In the genomic region with DNA sequence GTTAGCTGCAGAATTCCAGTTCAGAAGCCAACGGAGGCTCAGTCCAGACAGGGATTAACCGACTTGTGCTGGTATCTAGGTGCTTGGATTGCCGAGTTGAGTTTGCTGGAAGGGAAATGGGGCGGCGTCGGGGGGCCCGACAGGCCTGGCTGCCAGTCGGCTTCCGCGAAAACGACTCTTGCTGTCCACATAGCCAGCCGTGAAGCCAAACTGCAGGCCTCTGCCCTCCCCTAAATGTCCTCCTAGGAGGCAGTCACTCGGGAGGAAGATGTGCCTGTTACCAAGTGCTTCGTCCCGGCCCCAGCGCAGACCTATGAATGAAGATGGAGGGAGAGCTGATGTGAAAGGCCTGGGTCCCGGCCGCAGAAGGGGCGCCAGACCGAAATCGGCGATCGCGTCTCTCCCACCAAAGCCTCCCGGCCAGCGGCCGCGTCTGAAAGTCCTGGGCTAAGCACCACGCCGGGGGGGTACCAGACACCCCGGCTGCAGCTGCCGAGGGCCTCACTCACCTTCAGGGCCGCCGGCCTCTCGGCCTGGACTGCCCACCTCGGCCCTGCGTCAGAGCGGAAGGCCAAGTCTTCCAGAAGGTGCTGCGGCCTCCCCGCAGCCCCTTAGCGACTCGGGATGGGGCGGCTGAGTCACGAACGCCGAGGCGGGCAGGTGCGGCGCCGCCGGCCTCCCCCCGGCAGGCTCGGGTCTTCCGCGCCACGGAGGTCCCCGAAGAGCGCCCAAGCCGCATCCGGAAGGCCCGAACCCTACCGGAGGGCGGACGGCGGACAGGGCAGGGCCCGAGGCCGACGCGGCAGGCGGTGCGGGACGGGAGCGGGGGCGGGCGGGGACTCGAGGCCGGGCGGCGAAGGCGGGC, we compare ENCODE assay signal across 8 cellular contexts.
A peak's percentile ranks its signal among the peaks of the same experiment; 100 is the strongest.
DNase-seq lines count a peak whose midpoint lies in the region; ATAC-seq and TF ChIP-seq lines count a peak whose summit lies in the region.

No MANE protein-coding gene starts in this region.

- peak overlapping the region; percentile 94 for H3K4me3 Mint-ChIP-seq in memory B cell

- ATAC-seq in HG03159 (IDR thresholded peaks at IDR 0.05; ENCODE audit: unreplicated experiment) (peak; percentile 3), memory B cell (ENCODE audit: low read depth) (peak; percentile 0), GM18873 (IDR thresholded peaks at IDR 0.05; ENCODE audit: low FRiP score, unreplicated experiment) (no peak)

- peaks cover 34% of the 10 kb centered on the region for H3K4me1 Mint-ChIP-seq in memory B cell

- H3K36me3 Mint-ChIP-seq in memory B cell: peaks cover 16% of the 10 kb centered on the region

- H3K9me3 ChIP-seq in WERI-Rb-1 (ENCODE audit: severe bottlenecking) (no peaks in the 10 kb centered on the region), stomach smooth muscle (ENCODE audit: control insufficient read depth in 2 of 2, low read length in 2 of 2) (no peaks in the 10 kb centered on the region)

- H3K9me3 Mint-ChIP-seq in memory B cell: no peaks in the 10 kb centered on the region

- DNase-seq in NCI-H510A treated with DMSO at 0.1 percent for 48 hours (lab: John Stamatoyannopoulos, UW) (peak; percentile 14), NCI-H510A (lab: John Stamatoyannopoulos, UW) (no peak), WERI-Rb-1 (no peak), dedifferentiated amniotic fluid mesenchymal stem cell (ENCODE audit: extremely low spot score) (peak; percentile 14), memory B cell (ENCODE audit: low spot score in 2 of 2) (peak; percentile 18 to 50)

- peak overlapping the region; percentile 90 for H3K27ac Mint-ChIP-seq in memory B cell

- H3K27ac ChIP-seq in WERI-Rb-1 (peak overlapping the region; percentile 97), stomach smooth muscle (ENCODE audit: low read length) (peak overlapping the region; percentile 88)

- no peaks in the 10 kb centered on the region for H3K27me3 Mint-ChIP-seq in memory B cell

- peaks cover 60% of the 10 kb centered on the region for H3K36me3 ChIP-seq in WERI-Rb-1
- peaks cover 25 to 33% of the 10 kb centered on the region in 2 donors for H3K36me3 ChIP-seq in stomach smooth muscle (ENCODE audit: control insufficient read depth in 2 of 2, insufficient read depth in 2 of 2, low read length in 2 of 2)

- peak overlapping the region; percentile 69 to 88 for H3K9ac ChIP-seq in stomach smooth muscle (ENCODE audit: low read length in 2 of 2)

- H3K27me3 ChIP-seq in WERI-Rb-1 (ENCODE audit: insufficient read depth, low read depth, severe bottlenecking) (no peaks in the 10 kb centered on the region), stomach smooth muscle (ENCODE audit: control insufficient read depth in 1 of 2, insufficient read depth in 2 of 2, low read length in 2 of 2) (no peaks in the 10 kb centered on the region)

- no peak for TF ChIP-seq CTCF in WERI-Rb-1 (IDR thresholded peaks at IDR 0.05; ENCODE audit: low read depth, low read length)

- H3K4me1 ChIP-seq in stomach smooth muscle (ENCODE audit: control insufficient read depth, insufficient read depth, low read length): peaks cover 31% of the 10 kb centered on the region

- H3K4me3 ChIP-seq in WERI-Rb-1 (ENCODE audit: low read depth, low read length): peak overlapping the region; percentile 67
- peak overlapping the region; percentile 84 to 91 for H3K4me3 ChIP-seq in stomach smooth muscle (ENCODE audit: low read length in 2 of 2)

Comparison
In these comparisons a context has a peak if more than half of its experiments do, and no peak if none do; other contexts are left out.
1. DNase-seq: peak in NCI-H510A treated with DMSO at 0.1 percent for 48 hours (single experiment), dedifferentiated amniotic fluid mesenchymal stem cell (single experiment) and memory B cell (2 of 2); none in NCI-H510A (single experiment) and WERI-Rb-1 (single experiment).